ENCODE assay signal across 7 cellular contexts in genomic region chr17:8016632-8017424, GRCh38. TPM values are rescaled to one million over a fixed set of nuclear protein-coding genes. Genes with fewer than 3 reads are reported as not detected.
DNase-seq lines count a peak whose midpoint lies in the region; ATAC-seq and TF ChIP-seq lines count a peak whose summit lies in the region.

No MANE protein-coding gene starts in this region.

- H3K79me2 ChIP-seq in GM23248 (ENCODE audit: insufficient read depth) (no peaks in the 10 kb centered on the region), OCI-LY1 (ENCODE audit: insufficient read depth, low read length) (no peaks in the 10 kb centered on the region)

- peak; percentile 50 for DNase-seq in GM23248
- peak; percentile 59 for DNase-seq in activated naive CD8-positive, alpha-beta T cell treated with anti-CD3 and anti-CD28 coated beads, Interleukin-2, amount 50 U/mL, for 24 hours
- no peak for DNase-seq in left ventricle myocardium inferior
- peak; percentile 41 for DNase-seq in progenitor cell of endocrine pancreas (ENCODE audit: low spot score, unreplicated experiment)

- intact Hi-C loops in left ventricle myocardium inferior (cut with micrococcal nuclease): no loop called here

- no peaks in the 10 kb centered on the region for H4K20me1 ChIP-seq in GM23248 (ENCODE audit: insufficient read depth)
- no peaks in the 10 kb centered on the region for H4K20me1 ChIP-seq in OCI-LY1 (ENCODE audit: insufficient read depth, low read length)

- peaks cover 34% of the 10 kb centered on the region for H3K4me1 Mint-ChIP-seq in activated naive CD8-positive, alpha-beta T cell treated with anti-CD3 and anti-CD28 coated beads, Interleukin-2, amount 50 U/mL, for 24 hours
- H3K4me1 Mint-ChIP-seq in progenitor cell of endocrine pancreas (ENCODE audit: low read depth): peaks cover 5% of the 10 kb centered on the region

- H3K27ac ChIP-seq in GM23248: no peak overlapping the region
- H3K27ac ChIP-seq in OCI-LY1 (ENCODE audit: low read depth, low read length, poor library complexity, severe bottlenecking): no peak overlapping the region
- peak overlapping the region; percentile 0 for H3K27ac ChIP-seq in left ventricle myocardium inferior (replicated peaks)

- H3K36me3 Mint-ChIP-seq in activated naive CD8-positive, alpha-beta T cell treated with anti-CD3 and anti-CD28 coated beads, Interleukin-2, amount 50 U/mL, for 24 hours (ENCODE audit: low read depth): no peaks in the 10 kb centered on the region
- H3K36me3 Mint-ChIP-seq in progenitor cell of endocrine pancreas (ENCODE audit: insufficient read depth): no peaks in the 10 kb centered on the region

- H3K9me3 Mint-ChIP-seq in activated naive CD8-positive, alpha-beta T cell treated with anti-CD3 and anti-CD28 coated beads, Interleukin-2, amount 50 U/mL, for 24 hours: no peaks in the 10 kb centered on the region
- H3K9me3 Mint-ChIP-seq in progenitor cell of endocrine pancreas (ENCODE audit: low read depth): no peaks in the 10 kb centered on the region

- H3K27me3 Mint-ChIP-seq in activated naive CD8-positive, alpha-beta T cell treated with anti-CD3 and anti-CD28 coated beads, Interleukin-2, amount 50 U/mL, for 24 hours: peaks cover 21% of the 10 kb centered on the region
- peaks cover 89% of the 10 kb centered on the region for H3K27me3 Mint-ChIP-seq in progenitor cell of endocrine pancreas

- H3K27me3 ChIP-seq in GM23248 (replicated peaks; ENCODE audit: insufficient read depth): peaks cover 6% of the 10 kb centered on the region; the same call in 1 of the 2 replicates
- H3K27me3 ChIP-seq in OCI-LY1 (ENCODE audit: insufficient read depth, low read length): peaks cover 12% of the 10 kb centered on the region
- H3K27me3 ChIP-seq in left ventricle myocardium inferior (ENCODE audit: low read depth): peaks cover 46% of the 10 kb centered on the region

- peak overlapping the region; percentile 76 for H2AFZ ChIP-seq in GM23248
- no peak overlapping the region for H2AFZ ChIP-seq in OCI-LY1 (ENCODE audit: low read length)

- peaks cover 9% of the 10 kb centered on the region for H3K4me1 ChIP-seq in GM23248 (ENCODE audit: insufficient read depth)
- peaks cover 8% of the 10 kb centered on the region for H3K4me1 ChIP-seq in OCI-LY1 (ENCODE audit: insufficient read depth, low read length, severe bottlenecking)
- H3K4me1 ChIP-seq in left ventricle myocardium inferior: peaks cover 17% of the 10 kb centered on the region

- no peaks in the 10 kb centered on the region for H3K36me3 ChIP-seq in GM23248 (ENCODE audit: low read depth)
- H3K36me3 ChIP-seq in OCI-LY1 (ENCODE audit: insufficient read depth, low read length): no peaks in the 10 kb centered on the region
- H3K36me3 ChIP-seq in left ventricle myocardium inferior: no peaks in the 10 kb centered on the region

- peak overlapping the region; percentile 50 for H3K4me3 ChIP-seq in GM23248
- H3K4me3 ChIP-seq in OCI-LY1 (ENCODE audit: low read depth, low read length, poor library complexity, severe bottlenecking): peak overlapping the region; percentile 52
- H3K4me3 ChIP-seq in left ventricle myocardium inferior: peak overlapping the region; percentile 67

- 0 out of 2 replicates have a peak overlapping the region, but pooled peaks have one; percentile 40 for H3K9ac ChIP-seq in GM23248
- peak overlapping the region; percentile 32; the same call in 1 of the 2 replicates for H3K9ac ChIP-seq in OCI-LY1 (ENCODE audit: low read length)

- H3K9me2 ChIP-seq in GM23248 (ENCODE audit: insufficient read depth): no peaks in the 10 kb centered on the region
- H3K9me2 ChIP-seq in OCI-LY1 (ENCODE audit: low read depth, low read length): no peaks in the 10 kb centered on the region

- peak; percentile 71 for ATAC-seq in activated naive CD8-positive, alpha-beta T cell treated with anti-CD3 and anti-CD28 coated beads, Interleukin-2, amount 50 U/mL, for 24 hours
- ATAC-seq in HG03025 (IDR thresholded peaks at IDR 0.05; ENCODE audit: low FRiP score, unreplicated experiment) (no peak), HG02678 (IDR thresholded peaks at IDR 0.05; ENCODE audit: unreplicated experiment) (no peak)

- in situ Hi-C loops in GM23248 (cut with MboI): no loop called here

- WGBS in GM23248 (ENCODE audit: low coverage in 1 of 2, low lambda C conversion rate in 2 of 2, missing lambda C conversion rate in 2 of 2), 2 experiments: 41 to 53% methylated on average over 12 of the region's 12 CpGs

- no peak overlapping the region for H3K27ac Mint-ChIP-seq in activated naive CD8-positive, alpha-beta T cell treated with anti-CD3 and anti-CD28 coated beads, Interleukin-2, amount 50 U/mL, for 24 hours
- H3K27ac Mint-ChIP-seq in progenitor cell of endocrine pancreas: peak overlapping the region; percentile 29

- TF ChIP-seq CTCF in OCI-LY1 (IDR thresholded peaks at IDR 0.05; ENCODE audit: low read length) (peak; percentile 84), left ventricle myocardium inferior (IDR thresholded peaks at IDR 0.05; ENCODE audit: borderline replicate concordance) (peak; percentile 66), progenitor cell of endocrine pancreas (IDR thresholded peaks at IDR 0.05; ENCODE audit: unreplicated experiment) (peak; percentile 74)

- H3K4me2 ChIP-seq in GM23248 (ENCODE audit: unreplicated experiment): peak overlapping the region; percentile 49
- peak overlapping the region; percentile 66 for H3K4me2 ChIP-seq in OCI-LY1 (ENCODE audit: low read length)

- H3K9me3 ChIP-seq in GM23248 (ENCODE audit: low read depth) (no peaks in the 10 kb centered on the region), OCI-LY1 (ENCODE audit: low read length) (no peaks in the 10 kb centered on the region), left ventricle myocardium inferior (replicated peaks) (no peaks in the 10 kb centered on the region)

- peak overlapping the region; percentile 64 for H3K4me3 Mint-ChIP-seq in activated naive CD8-positive, alpha-beta T cell treated with anti-CD3 and anti-CD28 coated beads, Interleukin-2, amount 50 U/mL, for 24 hours
- peak overlapping the region; percentile 73 for H3K4me3 Mint-ChIP-seq in progenitor cell of endocrine pancreas (ENCODE audit: low read depth)

- H3F3A ChIP-seq in GM23248 (ENCODE audit: insufficient read depth) (no peaks in the 10 kb centered on the region), OCI-LY1 (ENCODE audit: insufficient read depth, low read length) (no peaks in the 10 kb centered on the region)

RNA-seq across cellular contexts. Expression of gene GUCY2D, which starts 14.4 kb away (rescaled TPM):
- total RNA-seq in GM23248 (2014; rRNA removed; shearing (Covaris generic)): 0.22 and 0.89 TPM in 2 replicates
- 0.05 TPM in 1 of 2 replicates, not detected in the other for polyA plus RNA-seq in GM23248 (2016; fragmentation: Nextera tagmentation; extraction: Ambion mirVana)
- total RNA-seq in left ventricle myocardium inferior (not detected), progenitor cell of endocrine pancreas (not detected in 2 replicates)

RNA-seq across cellular contexts. Expression of gene ALOX15B, which starts 22.0 kb away (rescaled TPM):
- total RNA-seq in GM23248 (2014; rRNA removed; shearing (Covaris generic)): not detected in 2 replicates
- polyA plus RNA-seq in GM23248 (2016; fragmentation: Nextera tagmentation; extraction: Ambion mirVana): not detected in 2 replicates
- total RNA-seq in left ventricle myocardium inferior (not detected), progenitor cell of endocrine pancreas (not detected in 2 replicates)
